In genomic region chr3:129424185-129424841, GRCh38 we compare ENCODE assay signal across 8 cellular contexts. TPM values are rescaled to one million over a fixed set of nuclear protein-coding genes. Genes with fewer than 3 reads are reported as not detected.
DNase-seq lines count a peak whose midpoint lies in the region; ATAC-seq, FAIRE-seq and TF ChIP-seq lines count a peak whose summit lies in the region.

No MANE protein-coding gene starts in this region.

- no peaks in the 10 kb centered on the region for H3K9me3 ChIP-seq in HEK293 (ENCODE audit: control insufficient read depth, insufficient read depth, low read depth, low read length)

- DNase-seq in GM18507 (ENCODE audit: extremely low spot score, insufficient read length, low read depth), result no peak
- peak; percentile 95 for DNase-seq in NOMO-1 treated with DMSO at 0.1 percent for 48 hours (lab: John Stamatoyannopoulos, UW; ENCODE audit: unreplicated experiment)
- DNase-seq in left lobe of liver (ENCODE audit: low spot score), result peak; percentile 35
- no peak for DNase-seq in A172 (ENCODE audit: low spot score)
- no peak for DNase-seq in dermis blood vessel endothelial cell
- no peak for DNase-seq in mesothelial cell of epicardium (ENCODE audit: low spot score in 2 of 2, unreplicated experiment in 2 of 2)

- H3K36me3 ChIP-seq in HEK293 (ENCODE audit: control insufficient read depth in 2 of 2, insufficient read depth in 1 of 2, low read length in 2 of 2), result peaks cover 0 to 12% of the 10 kb centered on the region in 2 experiments; a peak in 1 of 3 replicates

- no peak overlapping the region for H3K27ac ChIP-seq in HEK293 (ENCODE audit: extremely low read depth, low read depth, low read length)

- peaks cover 14% of the 10 kb centered on the region for H3K27me3 Mint-ChIP-seq in mesothelial cell of epicardium (ENCODE audit: low read depth)

- no peaks in the 10 kb centered on the region for H3K4me1 ChIP-seq in HEK293 (ENCODE audit: control insufficient read depth, insufficient read depth, low read length)

- no peaks in the 10 kb centered on the region for H3K36me3 Mint-ChIP-seq in mesothelial cell of epicardium

- no peak overlapping the region for H3K27ac Mint-ChIP-seq in mesothelial cell of epicardium

- FAIRE-seq in GM18507 (lab: Jason Lieb, UNC), result peak; percentile 76

- ATAC-seq in left lobe of liver (no peak), HG03457 (IDR thresholded peaks at IDR 0.05; ENCODE audit: unreplicated experiment) (no peak)

- TF ChIP-seq CTCF in HEK293 (tag by site-specific recombination; IDR thresholded peaks at IDR 0.05), result no peak
- TF ChIP-seq CTCF in mesothelial cell of epicardium (IDR thresholded peaks at IDR 0.05; ENCODE audit: unreplicated experiment), result no peak

- POLR2A ChIA-PET in HEK293 (lab: Yijun Ruan, JAX), result no interaction called here

- no peaks in the 10 kb centered on the region for H3K9me3 Mint-ChIP-seq in mesothelial cell of epicardium

- H3K4me3 ChIP-seq in HEK293 (ENCODE audit: low read depth, low read length), result no peak overlapping the region

- H3K4me1 Mint-ChIP-seq in mesothelial cell of epicardium, result peaks cover 12% of the 10 kb centered on the region

- CTCF ChIA-PET in HEK293 (lab: Yijun Ruan, JAX), result no interaction called here

- H3K4me3 Mint-ChIP-seq in mesothelial cell of epicardium, result no peak overlapping the region

TF ChIP-seq in HEK293, 187 proteins besides CTCF, POLR2A, EP300 and RAD21:
- peak; percentile 69 for TF ChIP-seq ZNF341 (tag by site-specific recombination; IDR thresholded peaks at IDR 0.05; ENCODE audit: low read depth)
- peak; percentile 23; the same call in 1 of the 2 replicates for TF ChIP-seq GLIS1 (tag by site-specific recombination; IDR thresholded peaks at IDR 0.05)
- no peak for TF ChIP-seq ZNF624 (tag by site-specific recombination; IDR thresholded peaks at IDR 0.05)
TF ChIP-seq in HEK293: peak in this region for 2.

RNA-seq across cellular contexts. Expression of gene EFCAB12, which starts 4.1 kb away (rescaled TPM):
- total RNA-seq in left lobe of liver, result 0.40 TPM
- 0.05 and 0.10 TPM in 2 replicates for total RNA-seq in A172 (2014; rRNA removed; shearing (Covaris generic))
- total RNA-seq in dermis blood vessel endothelial cell, result not detected in 2 replicates
- total RNA-seq in mesothelial cell of epicardium, result 0.74 to 1.1 TPM (median 0.80 TPM) in 3 replicates

RNA-seq across cellular contexts. Expression of gene MBD4, which starts 15.4 kb away (rescaled TPM):
- total RNA-seq in left lobe of liver (16.5 TPM), dermis blood vessel endothelial cell (26.4 and 30.4 TPM in 2 replicates), mesothelial cell of epicardium (26.6 to 27.1 TPM (median 26.6 TPM) in 3 replicates)
- total RNA-seq in A172 (2014; rRNA removed; shearing (Covaris generic)), result 63.0 and 63.3 TPM in 2 replicates

RNA-seq across cellular contexts. Expression of gene IFT122, which starts 15.7 kb away (rescaled TPM):
- total RNA-seq in left lobe of liver (11.0 TPM), dermis blood vessel endothelial cell (28.4 and 43.5 TPM in 2 replicates), mesothelial cell of epicardium (41.9 to 48.0 TPM (median 45.8 TPM) in 3 replicates)
- total RNA-seq in A172 (2014; rRNA removed; shearing (Covaris generic)), result 21.5 and 22.3 TPM in 2 replicates

Comparison
In these comparisons a context has a peak if more than half of its experiments do, and no peak if none do; other contexts are left out.
1. DNase-seq: peak in NOMO-1 treated with DMSO at 0.1 percent for 48 hours (single experiment) and left lobe of liver (single experiment); none in GM18507 (single experiment), A172 (single experiment), dermis blood vessel endothelial cell (single experiment) and mesothelial cell of epicardium (0 of 2).